ENCODE assay signal across 8 cellular contexts in the genomic region with DNA sequence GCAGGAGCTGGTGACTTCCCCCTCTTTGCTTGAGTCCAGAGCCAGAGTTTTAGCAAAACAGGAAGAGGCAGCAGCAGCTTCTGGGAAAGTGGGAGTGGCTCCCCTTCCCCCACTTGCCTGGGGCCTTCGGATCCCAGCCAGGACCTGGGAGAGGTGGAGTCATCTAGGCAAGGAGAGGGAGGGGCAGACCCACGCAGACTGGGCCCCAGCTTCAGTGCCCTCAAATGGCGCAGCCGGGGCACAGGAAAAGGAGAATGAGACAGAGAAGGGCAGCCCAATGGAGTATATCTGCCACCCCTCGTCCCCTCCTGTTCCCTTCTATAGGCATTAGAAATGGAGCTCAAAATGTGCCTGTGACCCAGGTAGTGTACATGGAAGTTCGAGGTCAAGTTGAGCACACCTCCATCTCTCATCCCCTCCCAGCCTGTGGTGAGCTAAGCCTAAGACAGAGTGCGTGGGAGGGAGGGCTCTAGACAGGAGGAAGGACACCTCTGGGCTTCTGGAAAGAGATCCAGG. TPM values are rescaled to one million over a fixed set of nuclear protein-coding genes. Genes with fewer than 3 reads are reported as not detected.
A peak's percentile ranks its signal among the peaks of the same experiment; 100 is the strongest.
DNase-seq lines count a peak whose midpoint lies in the region; ATAC-seq and TF ChIP-seq lines count a peak whose summit lies in the region.

No MANE protein-coding gene starts in this region.

- no peaks in the 10 kb centered on the region for H3K27me3 ChIP-seq in body of pancreas

- peak in 2 of 3 donors; percentile 28 to 43 for TF ChIP-seq POLR2A in body of pancreas (IDR thresholded peaks at IDR 0.05)

- in situ Hi-C loops in KBM-7 (cut with MboI; ENCODE audit: low pct_unique_long_range_greater_than_20kb, low sequenced_read_pairs), result loop anchor here (25.0 kb wide), 1 partner anchor 92 kb away; a partner anchor contains a TSS

- 32 to 43% methylated on average over 7 of the region's 7 CpGs for WGBS in body of pancreas, 2 donors

- peak overlapping the region; percentile 34 to 69 (median 42) for H3K27ac ChIP-seq in body of pancreas

- no peaks in the 10 kb centered on the region for H3K9me3 ChIP-seq in body of pancreas

- ATAC-seq in body of pancreas (peak; percentile 73), HG02840 (IDR thresholded peaks at IDR 0.05; ENCODE audit: low FRiP score, unreplicated experiment) (no peak), GM19452 (IDR thresholded peaks at IDR 0.05; ENCODE audit: unreplicated experiment) (no peak)

- DNase-seq in AG08395 (ENCODE audit: low spot score) (peak; percentile 90), KBM-7 (peak; percentile 86), body of pancreas (peak; percentile 54 to 77 (median 66)), left kidney (ENCODE audit: low read depth, low spot score) (peak; percentile 87), type B pancreatic cell (ENCODE audit: extremely low spot score, unreplicated experiment) (no peak)
- DNase-seq in activated CD8-positive, alpha-beta memory T cell treated with anti-CD3 and anti-CD28 coated beads for 24 hours, result no peak

- H3K4me3 Mint-ChIP-seq in type B pancreatic cell, result peak overlapping the region; percentile 36

- intact Hi-C loops in body of pancreas (cut with DNase I), result no loop called here

- peaks cover 26% of the 10 kb centered on the region for H3K4me1 ChIP-seq in body of pancreas

- H3K4me1 Mint-ChIP-seq in type B pancreatic cell (ENCODE audit: unreplicated experiment), result peaks cover 26% of the 10 kb centered on the region

- H3K36me3 Mint-ChIP-seq in type B pancreatic cell, result no peaks in the 10 kb centered on the region

- H3K27ac Mint-ChIP-seq in type B pancreatic cell, result peak overlapping the region; percentile 80

- H3K27me3 Mint-ChIP-seq in type B pancreatic cell, result no peaks in the 10 kb centered on the region

- H3K36me3 ChIP-seq in body of pancreas (replicated peaks in 1 of 2; ENCODE audit: insufficient read depth in 1 of 2, low read depth in 2 of 2), result no peaks in the 10 kb centered on the region

- TF ChIP-seq CTCF in body of pancreas (IDR thresholded peaks at IDR 0.05) (no peak), type B pancreatic cell (conservative IDR thresholded peaks at IDR 0.05) (no peak)

- no peak overlapping the region for H3K4me3 ChIP-seq in body of pancreas

- no peaks in the 10 kb centered on the region for H3K9me3 Mint-ChIP-seq in type B pancreatic cell

RNA-seq across cellular contexts. Expression of a gene that starts 9.3 kb away (rescaled TPM):
- 10 to 100 TPM; 26.2 to 26.7 TPM for total RNA-seq in body of pancreas
- 71.5 and 76.1 TPM in 2 replicates for total RNA-seq in type B pancreatic cell (ENCODE audit: low replicate concordance)

RNA-seq across cellular contexts. Expression of a gene that starts 56.0 kb away (rescaled TPM):
- total RNA-seq in body of pancreas (10 to 100 TPM; 12.7 to 22.1 TPM), type B pancreatic cell (ENCODE audit: low replicate concordance) (19.7 and 37.4 TPM in 2 replicates)

Comparison
In these comparisons a context has a peak if more than half of its experiments do, and no peak if none do; other contexts are left out.
1. DNase-seq: peak in AG08395 (single experiment), KBM-7 (single experiment), body of pancreas (4 of 4) and left kidney (single experiment); none in type B pancreatic cell (single experiment) and activated CD8-positive, alpha-beta memory T cell treated with anti-CD3 and anti-CD28 coated beads for 24 hours (single experiment).